ENCODE assay signal across 2 cellular contexts in the genomic region with DNA sequence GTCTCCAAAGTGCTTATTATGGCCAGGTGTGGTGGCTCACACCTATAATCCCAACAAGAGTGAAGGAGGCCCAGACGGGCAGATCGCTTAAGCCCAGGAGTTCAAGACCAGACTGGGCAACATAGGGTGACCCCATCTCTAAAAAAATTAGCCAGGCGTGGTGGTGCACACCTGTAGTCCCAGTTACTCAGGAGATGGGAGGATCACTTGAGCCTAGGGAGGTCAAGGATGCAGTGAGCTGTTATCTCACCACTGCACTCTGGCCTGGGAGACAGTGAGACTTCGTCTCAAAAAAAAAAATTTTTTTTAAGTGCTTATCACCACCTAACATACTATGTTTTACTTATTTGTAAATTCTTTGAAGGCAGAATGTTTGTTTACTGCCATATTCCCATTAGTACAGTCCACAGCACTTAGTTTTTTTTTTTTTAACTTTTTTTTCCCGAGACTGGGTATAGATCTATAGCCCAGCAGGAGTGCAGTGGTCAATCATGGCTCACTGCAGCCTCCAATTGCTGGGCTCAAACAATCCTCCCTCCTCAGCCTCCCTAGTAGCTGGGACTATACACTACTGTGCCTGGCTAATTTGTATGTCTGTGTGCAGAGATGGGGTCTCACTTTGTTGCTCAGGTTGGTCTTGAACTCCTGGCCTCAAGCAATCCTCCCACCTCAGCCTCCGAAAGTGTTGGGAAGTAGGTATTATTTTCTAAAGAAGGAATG.
TF ChIP-seq lines count a peak whose summit lies in the region.

No MANE protein-coding gene starts in this region.

TF ChIP-seq in A549, 52 proteins besides CTCF, POLR2A, EP300 and RAD21:
- TF ChIP-seq RNF2 (IDR thresholded peaks at IDR 0.05; ENCODE audit: borderline replicate concordance, low read depth): no peak
- 0 out of 2 replicates have a peak, but pooled peaks have one; percentile 75 for TF ChIP-seq POLR2AphosphoS2 (conservative IDR thresholded peaks at IDR 0.05; ENCODE audit: low read length)
- TF ChIP-seq ZSCAN20 (CRISPR knock-in tag; IDR thresholded peaks at IDR 0.05): no peak

TF ChIP-seq in WTC11, 78 proteins besides CTCF, POLR2A, EP300 and RAD21:
- TF ChIP-seq ESRRA (CRISPR knock-in tag; IDR thresholded peaks at IDR 0.05; ENCODE audit: borderline replicate concordance) (no peak), ZNF138 (CRISPR knock-in tag; conservative IDR thresholded peaks at IDR 0.05) (no peak), NFATC4 (CRISPR knock-in tag; IDR thresholded peaks at IDR 0.05) (no peak), ZNF121 (CRISPR knock-in tag; IDR thresholded peaks at IDR 0.05) (peak; percentile 44; the same call in 1 of the 2 replicates), ZNF671 (CRISPR knock-in tag; IDR thresholded peaks at IDR 0.05) (0 out of 2 replicates have a peak, but pooled peaks have one; percentile 2), MYBL2 (CRISPR knock-in tag; IDR thresholded peaks at IDR 0.05) (no peak)
TF ChIP-seq in WTC11: peak in this region for 2.
